ENCODE assay signal across 23 cellular contexts in genomic region chrX:118883994-118884393, GRCh38.
"Had no signal": no experiment of that assay in that cellular context is flagged by ENCODE, and none has a peak within 500 bp of the region (broad histone marks: within the 10 kb centered on the region; RNA-seq: fewer than 3 reads in every experiment).

No MANE protein-coding gene starts in this region.

- FAIRE-seq: islet of Langerhans, kidney had no signal

- H3K27ac ChIP-seq: left ventricle myocardium inferior, ovary, right atrium auricular region, tibial nerve, uterus had no signal

- DNase-seq: hypothalamus; immature natural killer cell; kidney; left ventricle myocardium inferior; mesendoderm; naive thymus-derived CD4-positive, alpha-beta T cell; ovary; stimulated activated CD4-positive, alpha-beta T cell treated with anti-CD3 and anti-CD28 coated beads, Interleukin-1b, Interleukin-23, amount 100 ng/mL, for 48 hours; stimulated activated CD4-positive, alpha-beta T cell treated with anti-CD3 and anti-CD28 coated beads, Interleukin-2, amount 100 ng/mL, for 48 hours; stimulated activated CD4-positive, alpha-beta T cell treated with anti-CD3 and anti-CD28 coated beads, Interleukin-4, amount 100 ng/mL, for 4 hours; stimulated activated CD8-positive, alpha-beta memory T cell treated with anti-CD3 and anti-CD28 coated beads, Interleukin-4, amount 100 ng/mL, for 48 hours; stimulated activated naive CD4-positive, alpha-beta T cell treated with Interleukin-2 at 50 U/mL for 16 hours; stimulated activated naive CD8-positive, alpha-beta T cell treated with anti-CD3 and anti-CD28 coated beads, Interleukin-15, amount 100 ng/mL, for 72 hours; substantia nigra; uterus had no signal

- H3K36me3 ChIP-seq: left ventricle myocardium inferior, ovary, right atrium auricular region, right lobe of liver, tibial nerve, uterus had no signal

- H3K4me3 ChIP-seq: left ventricle myocardium inferior, lung, ovary, right atrium auricular region, right lobe of liver, smooth muscle cell, tibial nerve, uterus had no signal

- H3K27me3 ChIP-seq: ovary, right atrium auricular region, right lobe of liver, tibial nerve, uterus had no signal

- ATAC-seq: naive thymus-derived CD4-positive, alpha-beta T cell; natural killer cell treated with Interleukin-12 subunit alpha and Interleukin-12 subunit beta and Interleukin-15 and Interleukin-18, amount 100 ng/mL, for 72 hours; stimulated activated memory B cell treated with anti-CD40 and anti-IgM and Interleukin-4, amounts not matched to agents 10 μg/mL and 1 μg/mL and 100 μg/mL, for 72 hours; stimulated activated naive CD8-positive, alpha-beta T cell treated with anti-CD3 and anti-CD28 coated beads, Interleukin-15, amount 100 ng/mL, for 72 hours had no signal

- H3K9me3 ChIP-seq: left ventricle myocardium inferior, ovary, right atrium auricular region, right lobe of liver, tibial nerve, uterus had no signal

- H3K4me2 ChIP-seq: smooth muscle cell had no signal

- H3K4me1 ChIP-seq: left ventricle myocardium inferior, right atrium auricular region, right lobe of liver, tibial nerve, uterus had no signal
